ENCODE assay signal across 8 cellular contexts in genomic region chr1:168469690-168470089, GRCh38.
A peak's percentile ranks its signal among the peaks of the same experiment; 100 is the strongest.
DNase-seq lines count a peak whose midpoint lies in the region; FAIRE-seq and TF ChIP-seq lines count a peak whose summit lies in the region.

No MANE protein-coding gene starts in this region.

- peaks cover 12% of the 10 kb centered on the region for H3K36me3 Mint-ChIP-seq in activated naive CD8-positive, alpha-beta T cell treated with anti-CD3 and anti-CD28 coated beads for 36 hours
- H3K36me3 Mint-ChIP-seq in progenitor cell of endocrine pancreas (ENCODE audit: insufficient read depth): peaks cover 3% of the 10 kb centered on the region

- peaks cover 13% of the 10 kb centered on the region for H3K9me3 Mint-ChIP-seq in activated naive CD8-positive, alpha-beta T cell treated with anti-CD3 and anti-CD28 coated beads for 36 hours
- peaks cover 8% of the 10 kb centered on the region for H3K9me3 Mint-ChIP-seq in progenitor cell of endocrine pancreas (ENCODE audit: low read depth)

- no peaks in the 10 kb centered on the region for H3K36me3 ChIP-seq in suprapubic skin

- H3K4me3 Mint-ChIP-seq in activated naive CD8-positive, alpha-beta T cell treated with anti-CD3 and anti-CD28 coated beads for 36 hours: no peak overlapping the region
- H3K4me3 Mint-ChIP-seq in progenitor cell of endocrine pancreas (ENCODE audit: low read depth): no peak overlapping the region

- peaks cover 62% of the 10 kb centered on the region for H3K4me1 Mint-ChIP-seq in activated naive CD8-positive, alpha-beta T cell treated with anti-CD3 and anti-CD28 coated beads for 36 hours
- peaks cover 11% of the 10 kb centered on the region for H3K4me1 Mint-ChIP-seq in progenitor cell of endocrine pancreas (ENCODE audit: low read depth)

- H3K9me3 ChIP-seq in suprapubic skin: no peaks in the 10 kb centered on the region

- TF ChIP-seq CTCF in suprapubic skin (IDR thresholded peaks at IDR 0.05) (no peak), progenitor cell of endocrine pancreas (IDR thresholded peaks at IDR 0.05; ENCODE audit: unreplicated experiment) (no peak)

- no peak for TF ChIP-seq EP300 in suprapubic skin (IDR thresholded peaks at IDR 0.05)

- FAIRE-seq in GM12892 (lab: Jason Lieb, UNC): no peak

- H3K27me3 ChIP-seq in suprapubic skin: no peaks in the 10 kb centered on the region

- no peaks in the 10 kb centered on the region for H3K27me3 Mint-ChIP-seq in activated naive CD8-positive, alpha-beta T cell treated with anti-CD3 and anti-CD28 coated beads for 36 hours
- no peaks in the 10 kb centered on the region for H3K27me3 Mint-ChIP-seq in progenitor cell of endocrine pancreas

- in situ Hi-C loops in Caki2 (cut with HindIII; ENCODE audit: low pct_unique_long_range_greater_than_20kb, low sequenced_read_pairs): no loop called here

- TF ChIP-seq POLR2A in suprapubic skin (IDR thresholded peaks at IDR 0.05) (no peak), GM12892 (IDR thresholded peaks at IDR 0.05; ENCODE audit: low read depth, low read length) (no peak)

- no peak overlapping the region for H3K4me3 ChIP-seq in suprapubic skin

- peak overlapping the region; percentile 3 for H3K27ac ChIP-seq in suprapubic skin

- peak overlapping the region; percentile 54 for H3K27ac Mint-ChIP-seq in activated naive CD8-positive, alpha-beta T cell treated with anti-CD3 and anti-CD28 coated beads for 36 hours
- no peak overlapping the region for H3K27ac Mint-ChIP-seq in progenitor cell of endocrine pancreas

- DNase-seq in Caki2 (ENCODE audit: low read depth) (peak; percentile 38), NOMO-1 (lab: John Stamatoyannopoulos, UW; ENCODE audit: unreplicated experiment in 2 of 2) (peak; percentile 17 to 51), left kidney (ENCODE audit: low read depth, low spot score) (peak; percentile 18), suprapubic skin (ENCODE audit: low spot score in 2 of 2) (peak; percentile 90 to 91), NCI-H1092 treated with DMSO at 0.1 percent for 48 hours (lab: John Stamatoyannopoulos, UW) (no peak), progenitor cell of endocrine pancreas (ENCODE audit: low spot score, unreplicated experiment) (no peak), GM12892 (ENCODE audit: insufficient read length) (no peak)
- DNase-seq in activated naive CD8-positive, alpha-beta T cell treated with anti-CD3 and anti-CD28 coated beads for 36 hours: peak; percentile 28

- 34% methylated on average over 6 of the region's 6 CpGs for WGBS in suprapubic skin

- peaks cover 40% of the 10 kb centered on the region for H3K4me1 ChIP-seq in suprapubic skin

Comparison
In these comparisons a context has a peak if more than half of its experiments do, and no peak if none do; other contexts are left out.
1. DNase-seq: peak in Caki2 (single experiment), NOMO-1 (2 of 2), activated naive CD8-positive, alpha-beta T cell treated with anti-CD3 and anti-CD28 coated beads for 36 hours (single experiment), left kidney (single experiment) and suprapubic skin (2 of 2); none in NCI-H1092 treated with DMSO at 0.1 percent for 48 hours (single experiment), progenitor cell of endocrine pancreas (single experiment) and GM12892 (single experiment).